19 cellular contexts compared by ENCODE assay signal in genomic region chr4:133439830-133440229, GRCh38.
"Had no signal": no experiment of that assay in that cellular context is flagged by ENCODE, and none has a peak within 500 bp of the region (broad histone marks: within the 10 kb centered on the region; RNA-seq: fewer than 3 reads in every experiment).

No MANE protein-coding gene starts in this region.

- H3K36me3 ChIP-seq: SJSA1 had no signal

- H3K9me3 ChIP-seq: SJSA1 had no signal

- H3K4me3 ChIP-seq: SJSA1, SK-N-MC had no signal

- H3K4me1 ChIP-seq: SJSA1 had no signal

- H3K27me3 ChIP-seq: SJSA1 had no signal

- DNase-seq: KBM-7, MV-4-11, NCI-H1048, NCI-H1105 treated with DMSO at 0.1 percent for 48 hours, NCI-H1417 treated with DMSO at 0.1 percent for 48 hours, NCI-H146, NCI-H1694 treated with DMSO at 0.1 percent for 48 hours, NCI-H1930, NCI-H2081 treated with DMSO at 0.1 percent for 48 hours, NCI-H2171, NCI-H524 treated with DMSO at 0.1 percent for 48 hours, NCI-H774, Right ventricle myocardium superior, RPMI8226, SIG-M5 had no signal

- FAIRE-seq: RCC 7860 had no signal

- H3K27ac ChIP-seq: HL-60, SJSA1, SK-N-MC had no signal
